ENCODE assay signal across 14 cellular contexts in the genomic region with DNA sequence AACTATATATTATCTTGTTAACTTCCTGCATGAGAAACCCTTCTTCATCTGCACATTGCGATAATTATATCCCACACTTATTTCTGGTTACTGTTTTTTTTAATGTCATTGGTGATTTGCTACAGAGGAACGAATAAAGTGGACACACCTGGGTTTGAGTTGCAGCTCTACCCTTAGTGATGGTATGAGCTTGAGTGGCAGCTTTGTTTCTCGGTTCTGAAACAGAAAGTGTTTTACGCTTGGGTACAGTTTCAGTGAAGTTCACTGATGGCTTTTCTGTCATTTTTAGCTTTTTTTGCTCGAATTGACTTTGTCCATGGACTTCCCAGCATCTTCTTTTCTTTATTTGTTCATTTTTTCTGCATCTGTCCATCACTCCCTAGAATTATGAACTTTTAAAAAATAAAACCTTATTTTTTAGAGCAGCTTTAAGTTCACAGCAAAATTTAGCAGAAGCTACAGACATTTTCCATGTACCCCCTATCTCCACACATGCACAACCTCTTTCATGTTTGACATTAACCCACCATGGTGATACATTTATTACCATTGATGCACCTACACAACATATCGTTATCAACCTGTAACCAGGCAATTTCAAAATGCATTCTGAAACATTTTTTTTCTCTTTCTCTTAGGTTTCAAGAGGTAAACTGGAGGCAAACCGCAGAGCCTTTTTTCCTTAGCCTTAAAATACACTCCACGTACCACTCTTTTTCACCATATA.
DNase-seq lines count a peak whose midpoint lies in the region; ATAC-seq and TF ChIP-seq lines count a peak whose summit lies in the region.
"Had no signal": no experiment of that assay in that cellular context is flagged by ENCODE, and none has a peak within 500 bp of the region (broad histone marks: within the 10 kb centered on the region; RNA-seq: fewer than 3 reads in every experiment).

No MANE protein-coding gene starts in this region.

- H3K27ac ChIP-seq in left lung, result no peak overlapping the region
- H3K27ac ChIP-seq: esophagus squamous epithelium, neutrophil, thoracic aorta had no signal

- no peak for TF ChIP-seq CTCF in left lung (IDR thresholded peaks at IDR 0.05)

- ATAC-seq in GM19043 (IDR thresholded peaks at IDR 0.05; ENCODE audit: low read depth, unreplicated experiment), result peak; percentile 95
- peak; percentile 79 for ATAC-seq in GM21786 (IDR thresholded peaks at IDR 0.05; ENCODE audit: unreplicated experiment)
- peak; percentile 78 for ATAC-seq in HG03175 (IDR thresholded peaks at IDR 0.05; ENCODE audit: unreplicated experiment)
- ATAC-seq in naive B cell (ENCODE audit: low read depth in 2 of 2), result peak; percentile 64 to 87
- no peak for ATAC-seq in left lung

- peaks cover 12 to 25% (median 20%) of the 10 kb centered on the region in 3 donors for H3K4me1 Mint-ChIP-seq in naive B cell

- H3K27me3 ChIP-seq in left lung, result no peaks in the 10 kb centered on the region
- H3K27me3 ChIP-seq: esophagus squamous epithelium, neutrophil had no signal

- intact Hi-C loops in left lung (cut with DNase I), result no loop called here
- intact Hi-C loops in head of caudate nucleus (cut with DNase I), result no loop called here

- H3K4me3 Mint-ChIP-seq in naive B cell, result peak overlapping the region; percentile 38 to 76 (median 61)

- H3K36me3 ChIP-seq in left lung, result no peaks in the 10 kb centered on the region
- H3K36me3 ChIP-seq: esophagus squamous epithelium, neutrophil, thoracic aorta had no signal

- H3K27ac Mint-ChIP-seq in naive B cell, result peak overlapping the region in 5 of 6 donors; percentile 8 to 76 (median 29)

- no peaks in the 10 kb centered on the region for H3K9me3 ChIP-seq in left lung
- H3K9me3 ChIP-seq: neutrophil, thoracic aorta had no signal

- DNase-seq in naive B cell, result no peak
- DNase-seq in putamen (ENCODE audit: low spot score), result no peak
- no peak for DNase-seq in left lung
- DNase-seq in head of caudate nucleus, result no peak
- DNase-seq: activated naive CD4-positive, alpha-beta T cell treated with anti-CD3 and anti-CD28 coated beads, Interleukin-2, amount 50 U/mL, for 16 hours; COR-L47; esophagus squamous epithelium; NCI-H446; T1000 had no signal

- no peaks in the 10 kb centered on the region for H3K36me3 Mint-ChIP-seq in naive B cell

- H3K4me3 ChIP-seq in left lung, result no peak overlapping the region
- H3K4me3 ChIP-seq: esophagus squamous epithelium, thoracic aorta had no signal

- H3K4me1 ChIP-seq in left lung, result no peaks in the 10 kb centered on the region
- H3K4me1 ChIP-seq: esophagus squamous epithelium had no signal

- no peaks in the 10 kb centered on the region for H3K27me3 Mint-ChIP-seq in naive B cell

- H3K9me3 Mint-ChIP-seq in naive B cell, result peaks cover 0 to 3% (median 0%) of the 10 kb centered on the region in 7 donors
